ENCODE assay signal across 13 cellular contexts in genomic region chr11:33779849-33780528, GRCh38. TPM values are rescaled to one million over a fixed set of nuclear protein-coding genes. Genes with fewer than 3 reads are reported as not detected.
DNase-seq lines count a peak whose midpoint lies in the region; ATAC-seq and TF ChIP-seq lines count a peak whose summit lies in the region.
"Had no signal": no experiment of that assay in that cellular context is flagged by ENCODE, and none has a peak within 500 bp of the region (broad histone marks: within the 10 kb centered on the region; RNA-seq: fewer than 3 reads in every experiment).

No MANE protein-coding gene starts in this region.

- no peak overlapping the region for H2BK120ac ChIP-seq in mesendoderm (ENCODE audit: low read depth, low read length)

- no peaks in the 10 kb centered on the region for H3K79me1 ChIP-seq in mesendoderm (ENCODE audit: low read length)

- ATAC-seq in Right ventricle myocardium superior (ENCODE audit: poor library complexity) (peak; percentile 78), HG03045 (IDR thresholded peaks at IDR 0.05; ENCODE audit: unreplicated experiment) (no peak)

- TF ChIP-seq POLR2A in esophagus muscularis mucosa (IDR thresholded peaks at IDR 0.05; ENCODE audit: low read depth) = no peak

- TF ChIP-seq EP300 in esophagus muscularis mucosa (IDR thresholded peaks at IDR 0.05) = no peak

- no peak overlapping the region for H2BK5ac ChIP-seq in mesendoderm (ENCODE audit: low read length)

- no peak overlapping the region for H3K23ac ChIP-seq in mesendoderm (ENCODE audit: low read length)

- H3K27ac ChIP-seq in right atrium auricular region (peak overlapping the region in 1 of 2 donors; percentile 64), esophagus muscularis mucosa (replicated peaks in 1 of 4) (peak overlapping the region; percentile 13 to 54 (median 44)), mesendoderm (ENCODE audit: low read depth, low read length) (no peak overlapping the region)

- H3K4me2 ChIP-seq in mesendoderm (ENCODE audit: low read length) = no peak overlapping the region

- no peak overlapping the region for H3K4ac ChIP-seq in mesendoderm (ENCODE audit: low read depth, low read length)

- H3K4me3 ChIP-seq in right atrium auricular region (no peak overlapping the region), esophagus muscularis mucosa (no peak overlapping the region), mesendoderm (ENCODE audit: low read length) (no peak overlapping the region)

- H2AK5ac ChIP-seq in mesendoderm (ENCODE audit: low read length) = no peak overlapping the region

- H3K4me1 ChIP-seq in right atrium auricular region (peaks cover 0 to 37% of the 10 kb centered on the region in 2 donors), esophagus muscularis mucosa (peaks cover 35 to 52% (median 40%) of the 10 kb centered on the region in 4 donors), mesendoderm (ENCODE audit: control insufficient read depth, low read depth, low read length) (peaks cover 16% of the 10 kb centered on the region)

- no peak overlapping the region for H2BK15ac ChIP-seq in mesendoderm (replicated peaks; ENCODE audit: low read depth)

- H3K18ac ChIP-seq in mesendoderm (ENCODE audit: low read length) = no peak overlapping the region

- H3K79me2 ChIP-seq in mesendoderm (ENCODE audit: control insufficient read depth, insufficient read depth, low read length) = no peaks in the 10 kb centered on the region

- intact Hi-C loops in Right ventricle myocardium superior (cut with DNase I) = no loop called here
- intact Hi-C loops in esophagus muscularis mucosa (cut with DNase I) = loop anchor here (10.0 kb wide), 1 partner anchor 615 kb away; the partner anchor contains the start of gene CSTF3

- H3K36me3 ChIP-seq in right atrium auricular region (no peaks in the 10 kb centered on the region), esophagus muscularis mucosa (no peaks in the 10 kb centered on the region), mesendoderm (ENCODE audit: control insufficient read depth, insufficient read depth, low read length) (no peaks in the 10 kb centered on the region)

- H3K9me3 ChIP-seq in right atrium auricular region (no peaks in the 10 kb centered on the region), esophagus muscularis mucosa (no peaks in the 10 kb centered on the region)

- H4K5ac ChIP-seq in mesendoderm (ENCODE audit: low read length) = no peak overlapping the region

- H3K27me3 ChIP-seq in right atrium auricular region (no peaks in the 10 kb centered on the region), esophagus muscularis mucosa (no peaks in the 10 kb centered on the region), mesendoderm (ENCODE audit: insufficient read depth, low read length, poor library complexity) (no peaks in the 10 kb centered on the region)

- 44% methylated on average over 7 of the region's 7 CpGs for WGBS in esophagus muscularis mucosa
- WGBS in mesendoderm (ENCODE audit: extremely low coverage, insufficient coverage, low lambda C conversion rate) = no CpG with 5 or more reads among the region's 7 CpGs

- no peak overlapping the region for H3K56ac ChIP-seq in mesendoderm (ENCODE audit: low read length)

- TF ChIP-seq CTCF in right atrium auricular region (IDR thresholded peaks at IDR 0.05) (no peak), esophagus muscularis mucosa (IDR thresholded peaks at IDR 0.05) (no peak)

- DNase-seq in Right ventricle myocardium superior (no peak), right atrium auricular region (ENCODE audit: low spot score) (no peak), esophagus muscularis mucosa (ENCODE audit: extremely low spot score) (no peak), mesendoderm (peak; percentile 50), epidermal melanocyte (ENCODE audit: insufficient read length, low spot score) (no peak), NCI-H526 treated with DMSO at 0.1 percent for 48 hours (lab: John Stamatoyannopoulos, UW) (no peak)
- DNase-seq in activated CD4-positive, alpha-beta T cell treated with anti-CD3 and anti-CD28 coated beads, Interleukin-2, amount 50 U/mL, for 4 hours = no peak
- DNase-seq: activated CD4-positive, alpha-beta memory T cell treated with anti-CD3 and anti-CD28 coated beads for 36 hours; activated naive CD8-positive, alpha-beta T cell treated with anti-CD3 and anti-CD28 coated beads for 36 hours; stimulated activated CD4-positive, alpha-beta T cell treated with anti-CD3 and anti-CD28 coated beads, Interleukin-15, amount 100 ng/mL, for 24 hours; stimulated activated naive CD4-positive, alpha-beta T cell treated with Interleukin-2 at 50 U/mL for 16 hours; T-helper 1 cell had no signal

- H3K9ac ChIP-seq in mesendoderm (ENCODE audit: low read length) = no peak overlapping the region

- H4K8ac ChIP-seq in mesendoderm (ENCODE audit: low read depth, low read length) = no peak overlapping the region

RNA-seq across cellular contexts. Expression of gene FBXO3, which starts 5.7 kb away (rescaled TPM):
- total RNA-seq in Right ventricle myocardium superior (45.3 TPM), right atrium auricular region (10 to 100 TPM; 30.7 to 47.9 TPM), esophagus muscularis mucosa (10 to 100 TPM; 26.5 to 49.2 (median 43.8) TPM)
- polyA plus RNA-seq in mesendoderm (2013, experiment 1 of 2) = 11.3 TPM
- polyA plus RNA-seq in mesendoderm (2013, experiment 2 of 2) = 14.0 TPM

RNA-seq across cellular contexts. Expression of gene CD59, which starts 43.8 kb away (rescaled TPM):
- total RNA-seq in Right ventricle myocardium superior (713 TPM), right atrium auricular region (100 to 1,000 TPM; 414 to 561 TPM), esophagus muscularis mucosa (100 to 1,000 TPM; 135 to 528 (median 378) TPM)
- polyA plus RNA-seq in mesendoderm (2013, experiment 1 of 2) = 39.5 TPM
- polyA plus RNA-seq in mesendoderm (2013, experiment 2 of 2) = 40.7 TPM
